ENCODE assay signal across 8 cellular contexts in the genomic region with DNA sequence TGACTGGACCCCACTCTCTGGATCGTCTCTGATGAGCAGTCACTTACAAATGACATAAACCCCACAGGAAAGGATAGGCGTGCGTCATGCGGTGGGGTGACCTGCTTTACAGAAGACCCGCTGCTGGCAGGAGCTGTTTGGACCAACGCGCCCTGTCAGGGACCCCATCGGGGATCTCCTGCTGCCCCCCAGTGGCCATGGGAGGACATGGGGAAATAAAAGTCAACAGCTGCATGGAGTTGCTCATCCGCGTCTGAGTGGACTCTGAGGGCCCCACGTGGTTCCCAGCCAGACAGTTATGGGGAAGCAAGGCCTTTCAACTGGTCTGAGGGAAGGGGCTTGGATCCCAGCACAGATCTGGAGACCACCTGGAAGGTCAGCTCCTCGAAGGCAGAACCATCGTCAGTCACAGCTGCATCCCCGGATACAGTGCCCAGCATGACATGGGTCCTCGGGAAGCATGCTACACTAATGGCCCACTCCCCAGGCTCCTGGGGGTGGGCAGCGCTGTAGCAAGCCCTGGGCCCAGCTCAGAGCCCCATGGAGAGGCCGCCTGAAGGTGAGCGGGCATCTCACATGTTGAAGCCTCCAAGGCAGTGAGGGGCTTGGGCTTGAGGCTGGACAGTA. TPM values are rescaled to one million over a fixed set of nuclear protein-coding genes. Genes with fewer than 3 reads are reported as not detected.
A peak's percentile ranks its signal among the peaks of the same experiment; 100 is the strongest.
DNase-seq lines count a peak whose midpoint lies in the region; ATAC-seq and TF ChIP-seq lines count a peak whose summit lies in the region.

No MANE protein-coding gene starts in this region.

- peaks cover 12 to 15% of the 10 kb centered on the region in 2 donors for H3K4me1 ChIP-seq in left lung

- H3K27ac ChIP-seq in left lung: no peak overlapping the region

- H3K9me3 ChIP-seq in left lung: no peaks in the 10 kb centered on the region

- ATAC-seq in HG02623 (IDR thresholded peaks at IDR 0.05; ENCODE audit: unreplicated experiment): peak; percentile 61
- ATAC-seq in left lung: peak; percentile 89
- no peak for ATAC-seq in HG03571 (IDR thresholded peaks at IDR 0.05; ENCODE audit: unreplicated experiment)

- H3K4me3 ChIP-seq in left lung: no peak overlapping the region

- no peaks in the 10 kb centered on the region for H3K36me3 ChIP-seq in left lung

- DNase-seq in COR-L47 (lab: John Stamatoyannopoulos, UW) (peak; percentile 31), NCI-H345 treated with DMSO at 0.1 percent for 48 hours (lab: John Stamatoyannopoulos, UW; ENCODE audit: unreplicated experiment) (peak; percentile 48), cerebellar cortex (ENCODE audit: low spot score) (peak; percentile 84), left lung (peak; percentile 84 to 90)
- DNase-seq in activated CD4-positive, alpha-beta T cell treated with anti-CD3 and anti-CD28 coated beads for 24 hours (ENCODE audit: low read depth in 2 of 2): peak; percentile 60 to 74
- peak; percentile 69 to 73 for DNase-seq in stimulated activated CD4-positive, alpha-beta T cell treated with anti-CD3 and anti-CD28 coated beads, Interleukin-2, amount 100 ng/mL, for 48 hours

- intact Hi-C loops in left lung (cut with DNase I): loop anchor here in 1 of 2 donors (5.0 kb wide), 1 partner anchor 202 kb away; no protein-coding TSS in a partner anchor

- H3K27me3 ChIP-seq in left lung: no peaks in the 10 kb centered on the region

- peak; percentile 74 to 77 for TF ChIP-seq CTCF in left lung (IDR thresholded peaks at IDR 0.05)

RNA-seq across cellular contexts. Expression of a gene that starts 32.1 kb away (rescaled TPM):
- total RNA-seq in left lung: 10 to 100 TPM; 12.0 to 22.8 TPM

RNA-seq across cellular contexts. Expression of a gene that starts 46.4 kb away (rescaled TPM):
- total RNA-seq in left lung: 1 to 10 TPM; 3.1 to 4.9 TPM

Comparison
In these comparisons a context has a peak if more than half of its experiments do, and no peak if none do; other contexts are left out.
1. DNase-seq: peak in every context shown above with its lines; median percentile 87 in left lung; 84 in cerebellar cortex; 71 in stimulated activated CD4-positive, alpha-beta T cell treated with anti-CD3 and anti-CD28 coated beads, Interleukin-2, amount 100 ng/mL, for 48 hours; 67 in activated CD4-positive, alpha-beta T cell treated with anti-CD3 and anti-CD28 coated beads for 24 hours; 48 in NCI-H345 treated with DMSO at 0.1 percent for 48 hours; 31 in COR-L47.